Comparison of ENCODE assay signal across 7 cellular contexts in genomic region chr10:120873741-120874140, GRCh38.
"Had no signal": no experiment of that assay in that cellular context is flagged by ENCODE, and none has a peak within 500 bp of the region (broad histone marks: within the 10 kb centered on the region; RNA-seq: fewer than 3 reads in every experiment).

No MANE protein-coding gene starts in this region.

- H3K4me3 ChIP-seq: GM23338 had no signal

- DNase-seq: H9, HCEC 1CT, KG1 had no signal

- FAIRE-seq: H1, H54, HTR-8/SVneo had no signal

- H3K4me2 ChIP-seq: GM23338 had no signal

- ATAC-seq: GM23338 had no signal

- H2AFZ ChIP-seq: GM23338 had no signal
